Comparison of ENCODE assay signal across 10 cellular contexts in the genomic region with DNA sequence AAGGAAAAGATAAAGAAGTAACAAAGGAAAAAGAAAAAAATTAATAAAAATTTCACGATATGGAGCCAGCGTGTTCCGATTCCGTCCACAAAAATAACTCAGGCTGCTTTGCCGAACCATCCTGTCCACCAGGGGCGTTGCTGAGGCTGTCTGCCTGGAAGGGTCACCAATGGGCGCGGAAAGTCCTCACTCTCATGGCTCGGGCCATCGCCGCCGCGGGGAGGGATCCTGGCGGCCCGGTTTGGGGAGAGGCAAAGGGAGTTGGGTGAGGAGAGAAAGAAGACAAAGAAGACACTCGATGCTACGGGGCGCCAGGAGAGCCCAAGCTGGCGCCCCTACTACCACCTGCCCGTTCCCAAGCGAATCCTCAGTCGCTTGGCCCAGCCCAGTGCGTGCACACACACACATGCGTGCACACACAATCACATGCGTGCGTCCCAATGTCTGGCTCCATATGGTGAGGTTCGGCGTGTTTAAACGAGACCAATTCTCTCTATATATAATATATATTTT. TPM values are rescaled to one million over a fixed set of nuclear protein-coding genes. Genes with fewer than 3 reads are reported as not detected.
DNase-seq lines count a peak whose midpoint lies in the region; ATAC-seq and TF ChIP-seq lines count a peak whose summit lies in the region.
"Had no signal": no experiment of that assay in that cellular context is flagged by ENCODE, and none has a peak within 500 bp of the region (broad histone marks: within the 10 kb centered on the region; RNA-seq: fewer than 3 reads in every experiment).

No MANE protein-coding gene starts in this region.

- H3K9me3 ChIP-seq in stomach (no peaks in the 10 kb centered on the region), trophoblast cell (ENCODE audit: insufficient read depth, low read depth, low read length) (no peaks in the 10 kb centered on the region)

- H3K18ac ChIP-seq in trophoblast cell (ENCODE audit: low read length) = no peak overlapping the region

- no peak overlapping the region for H2AK5ac ChIP-seq in trophoblast cell (ENCODE audit: low read length)

- H3K36me3 ChIP-seq in stomach (peaks cover 82 to 87% (median 84%) of the 10 kb centered on the region in 4 donors), trophoblast cell (ENCODE audit: control insufficient read depth in 1 of 2, insufficient read depth in 2 of 2, low read length in 2 of 2) (peaks cover 72 to 82% of the 10 kb centered on the region in 2 experiments)

- no peaks in the 10 kb centered on the region for H3K79me1 ChIP-seq in trophoblast cell (ENCODE audit: low read length)

- no peak overlapping the region for H2AFZ ChIP-seq in trophoblast cell (ENCODE audit: insufficient read depth, low read length, poor library complexity)

- H4K12ac ChIP-seq in trophoblast cell (ENCODE audit: low read depth, low read length) = no peak overlapping the region

- no peak for ATAC-seq in activated B cell treated with CpG ODN at 0.5 μM for 24 hours (ENCODE audit: low read depth)
- ATAC-seq in left cardiac atrium = no peak

- H3K27me3 Mint-ChIP-seq in activated naive CD4-positive, alpha-beta T cell treated with anti-CD3 and anti-CD28 coated beads for 36 hours (ENCODE audit: low read depth) = no peaks in the 10 kb centered on the region
- H3K27me3 Mint-ChIP-seq in activated B cell treated with CpG ODN at 0.5 μM for 24 hours = no peaks in the 10 kb centered on the region
- H3K27me3 Mint-ChIP-seq in Calu3 (ENCODE audit: unreplicated experiment) = no peaks in the 10 kb centered on the region

- H2BK5ac ChIP-seq in trophoblast cell (ENCODE audit: low read depth, low read length, poor library complexity) = no peak overlapping the region

- H4K91ac ChIP-seq in trophoblast cell (ENCODE audit: low read depth, low read length) = no peak overlapping the region

- no peak overlapping the region for H3K4me3 Mint-ChIP-seq in activated naive CD4-positive, alpha-beta T cell treated with anti-CD3 and anti-CD28 coated beads for 36 hours
- peak overlapping the region; percentile 52 for H3K4me3 Mint-ChIP-seq in activated B cell treated with CpG ODN at 0.5 μM for 24 hours
- H3K4me3 Mint-ChIP-seq in Calu3 (ENCODE audit: low read depth, unreplicated experiment) = no peak overlapping the region

- H3K9me3 Mint-ChIP-seq in activated naive CD4-positive, alpha-beta T cell treated with anti-CD3 and anti-CD28 coated beads for 36 hours = no peaks in the 10 kb centered on the region
- H3K9me3 Mint-ChIP-seq in activated B cell treated with CpG ODN at 0.5 μM for 24 hours = no peaks in the 10 kb centered on the region
- no peaks in the 10 kb centered on the region for H3K9me3 Mint-ChIP-seq in Calu3 (ENCODE audit: low read depth, unreplicated experiment)

- POLR2A ChIA-PET in activated B cell treated with CpG ODN at 0.5 μM for 24 hours (lab: Charles Lee) = interaction anchor here (1.0 to 7.7 kb wide), 3 partner anchors 12 to 21 kb away, joined by 4 to 158 read pairs (median 74); a partner anchor contains a TSS

- no peak overlapping the region for H3K23ac ChIP-seq in trophoblast cell (ENCODE audit: low read length)

- H3K4me1 ChIP-seq in stomach (peaks cover 33 to 82% (median 53%) of the 10 kb centered on the region in 4 donors), trophoblast cell (ENCODE audit: control insufficient read depth in 1 of 2, insufficient read depth in 2 of 2, low read length in 2 of 2) (peaks cover 0 to 4% of the 10 kb centered on the region in 2 experiments)

- TF ChIP-seq EP300 in stomach (IDR thresholded peaks at IDR 0.05) = no peak

- no TSS peak for BruUV-seq in Calu3 (replicated peaks; lab: Mats Ljungman, UMichigan)

- intact Hi-C loops in activated naive CD4-positive, alpha-beta T cell treated with anti-CD3 and anti-CD28 coated beads for 36 hours (cut with micrococcal nuclease) = loop anchor here (2.0 kb wide), 1 partner anchor 13 kb away; a partner anchor contains a TSS
- intact Hi-C loops in activated B cell treated with CpG ODN at 0.5 μM for 24 hours (cut with micrococcal nuclease) = no loop called here
- intact Hi-C loops in left cardiac atrium (cut with DNase I) = no loop called here
- intact Hi-C loops in stomach (cut with DNase I; ENCODE audit: low total_unique reads) = no loop called here
- intact Hi-C loops in Calu3 (cut with micrococcal nuclease; ENCODE audit: unreplicated experiment) = no loop called here

- no peaks in the 10 kb centered on the region for H3K79me2 ChIP-seq in trophoblast cell (ENCODE audit: control insufficient read depth, insufficient read depth, low read length, poor library complexity)

- no peak for TF ChIP-seq POLR2A in stomach (IDR thresholded peaks at IDR 0.05)

- H3K27me3 ChIP-seq in stomach (no peaks in the 10 kb centered on the region), trophoblast cell (ENCODE audit: insufficient read depth, low read length) (no peaks in the 10 kb centered on the region)

- H3K27ac Mint-ChIP-seq in activated naive CD4-positive, alpha-beta T cell treated with anti-CD3 and anti-CD28 coated beads for 36 hours = peak overlapping the region; percentile 83
- peak overlapping the region; percentile 85 for H3K27ac Mint-ChIP-seq in activated B cell treated with CpG ODN at 0.5 μM for 24 hours
- H3K27ac Mint-ChIP-seq in Calu3 (ENCODE audit: unreplicated experiment) = no peak overlapping the region

- no peak overlapping the region for H3K4ac ChIP-seq in trophoblast cell (ENCODE audit: low read depth, low read length)

- no peak for TF ChIP-seq CTCF in activated B cell treated with CpG ODN at 0.5 μM for 24 hours (IDR thresholded peaks at IDR 0.05)
- TF ChIP-seq CTCF in stomach (IDR thresholded peaks at IDR 0.05) = no peak
- no peak for TF ChIP-seq CTCF in Calu3 (IDR thresholded peaks at IDR 0.05; ENCODE audit: unreplicated experiment)

- H3K4me2 ChIP-seq in trophoblast cell (ENCODE audit: low read length) = no peak overlapping the region

- H3K14ac ChIP-seq in trophoblast cell (ENCODE audit: low read length) = no peak overlapping the region

- H2BK120ac ChIP-seq in trophoblast cell (ENCODE audit: insufficient read depth, low read length, poor library complexity) = no peak overlapping the region

- CTCF ChIA-PET in activated naive CD4-positive, alpha-beta T cell treated with anti-CD3 and anti-CD28 coated beads for 36 hours (lab: Charles Lee) = interaction anchor here (1.1 to 2.6 kb wide), 4 partner anchors 10 to 77 kb away, joined by 3 to 6 read pairs (median 4); no protein-coding TSS in a partner anchor
- CTCF ChIA-PET in activated B cell treated with CpG ODN at 0.5 μM for 24 hours (lab: Charles Lee) = interaction anchor here (0.8 to 2.2 kb wide), 4 partner anchors 9 to 62 kb away, joined by 3 to 11 read pairs (median 6); a partner anchor contains a TSS
- CTCF ChIA-PET in Calu3 (lab: Charles Lee) = no interaction called here

- H3K9ac ChIP-seq in trophoblast cell (ENCODE audit: low read length) = no peak overlapping the region

- WGBS in stomach, 5 donors = 84 to 89% (median 87%) methylated on average over 29 of the region's 29 CpGs
- no CpG with 5 or more reads among the region's 29 CpGs for WGBS in trophoblast cell (ENCODE audit: extremely low coverage, insufficient coverage, insufficient read length)

- H3K4me1 Mint-ChIP-seq in activated naive CD4-positive, alpha-beta T cell treated with anti-CD3 and anti-CD28 coated beads for 36 hours (ENCODE audit: low read depth) = peaks cover 92% of the 10 kb centered on the region
- peaks cover 91% of the 10 kb centered on the region for H3K4me1 Mint-ChIP-seq in activated B cell treated with CpG ODN at 0.5 μM for 24 hours
- peaks cover 21% of the 10 kb centered on the region for H3K4me1 Mint-ChIP-seq in Calu3 (ENCODE audit: low read depth, unreplicated experiment)

- H3K27ac ChIP-seq in stomach (peak overlapping the region in 3 of 5 donors; percentile 67 to 77 (median 75)), trophoblast cell (ENCODE audit: low read depth, low read length) (no peak overlapping the region)

- H3K36me3 Mint-ChIP-seq in activated naive CD4-positive, alpha-beta T cell treated with anti-CD3 and anti-CD28 coated beads for 36 hours (ENCODE audit: low read depth) = peaks cover 68% of the 10 kb centered on the region
- H3K36me3 Mint-ChIP-seq in activated B cell treated with CpG ODN at 0.5 μM for 24 hours (ENCODE audit: low read depth) (peaks cover 83% of the 10 kb centered on the region), Calu3 (ENCODE audit: insufficient read depth, unreplicated experiment) (peaks cover 88% of the 10 kb centered on the region)

- H3K4me3 ChIP-seq in stomach (no peak overlapping the region), trophoblast cell (ENCODE audit: low read depth, low read length) (no peak overlapping the region)

- DNase-seq in activated naive CD4-positive, alpha-beta T cell treated with anti-CD3 and anti-CD28 coated beads for 36 hours = no peak
- DNase-seq in activated naive CD4-positive, alpha-beta T cell treated with Interleukin-2 at 50 U/mL for 16 hours = no peak
- DNase-seq in activated B cell treated with CpG ODN at 0.5 μM for 24 hours = no peak
- peak; percentile 26 for DNase-seq in left cardiac atrium
- no peak for DNase-seq in stomach
- DNase-seq in trophoblast cell = no peak
- DNase-seq in Calu3 = no peak
- DNase-seq in occipital lobe (lab: John Stamatoyannopoulos, UW) = no peak
- DNase-seq: DMS 273 treated with DMSO at 0.1 percent for 48 hours had no signal

- no peak overlapping the region for H4K8ac ChIP-seq in trophoblast cell (ENCODE audit: low read depth, low read length)

- no peak overlapping the region for H2BK12ac ChIP-seq in trophoblast cell (ENCODE audit: low read length)

RNA-seq across cellular contexts. Expression of a gene that starts 5.6 kb away (rescaled TPM):
- under 1 TPM; 0.64 to 0.89 TPM for total RNA-seq in activated naive CD4-positive, alpha-beta T cell treated with anti-CD3 and anti-CD28 coated beads for 36 hours
- total RNA-seq in activated B cell treated with CpG ODN at 0.5 μM for 24 hours = 3.2 and 4.8 TPM in 2 replicates
- total RNA-seq in left cardiac atrium = 10 to 100 TPM; 31.3 to 48.6 TPM
- total RNA-seq in stomach = 1 to 10 TPM in 2 of 5 donors, under 1 TPM in 2, not detected in 1; 0.58 to 2.0 (median 1.4) TPM
- polyA plus RNA-seq in stomach = 1 to 10 TPM in 2 of 3 donors, under 1 TPM in 1; 0.37 to 3.5 (median 3.1) TPM
- polyA plus RNA-seq in trophoblast cell (2013) = 0.83 and 0.94 TPM in 2 replicates
- 1.4 and 1.8 TPM in 2 replicates for total RNA-seq in Calu3 (2022)
- 1.2 TPM for total RNA-seq in occipital lobe
- total RNA-seq: RPMI7951 had no signal

RNA-seq across cellular contexts. Expression of a gene that starts 13.0 kb away (rescaled TPM):
- total RNA-seq in activated naive CD4-positive, alpha-beta T cell treated with anti-CD3 and anti-CD28 coated beads for 36 hours = 100 to 1,000 TPM; 303 to 320 TPM
- total RNA-seq in activated B cell treated with CpG ODN at 0.5 μM for 24 hours (640 and 687 TPM in 2 replicates), left cardiac atrium (100 to 1,000 TPM; 154 to 208 TPM), stomach (100 to 1,000 TPM; 235 to 341 (median 279) TPM), Calu3 (2022) (312 and 319 TPM in 2 replicates), occipital lobe (80.0 TPM)
- polyA plus RNA-seq in stomach = 10 to 100 TPM; 57.5 to 72.1 (median 63.4) TPM
- polyA plus RNA-seq in trophoblast cell (2013) = 185 and 187 TPM in 2 replicates

RNA-seq across cellular contexts. Expression of a gene that starts 21.4 kb away (rescaled TPM):
- 1 to 10 TPM; 5.2 to 5.6 TPM for total RNA-seq in activated naive CD4-positive, alpha-beta T cell treated with anti-CD3 and anti-CD28 coated beads for 36 hours
- total RNA-seq in activated B cell treated with CpG ODN at 0.5 μM for 24 hours (165 and 177 TPM in 2 replicates), left cardiac atrium (10 to 100 TPM; 25.3 to 37.1 TPM), stomach (10 to 100 TPM in 3 of 5 donors, 1 to 10 TPM in 2; 5.3 to 60.8 (median 13.4) TPM), Calu3 (2022) (not detected in 2 replicates), occipital lobe (36.7 TPM)
- 10 to 100 TPM in 1 of 3 donors, 1 to 10 TPM in 2; 7.2 to 20.6 (median 8.2) TPM for polyA plus RNA-seq in stomach
- 0.50 and 0.55 TPM in 2 replicates for polyA plus RNA-seq in trophoblast cell (2013)
- total RNA-seq: RPMI7951 had no signal

RNA-seq across cellular contexts. Expression of a gene that starts 37.7 kb away (rescaled TPM):
- total RNA-seq in activated naive CD4-positive, alpha-beta T cell treated with anti-CD3 and anti-CD28 coated beads for 36 hours = 10 to 100 TPM; 69.5 to 73.9 TPM
- total RNA-seq in activated B cell treated with CpG ODN at 0.5 μM for 24 hours (69.1 and 73.6 TPM in 2 replicates), left cardiac atrium (10 to 100 TPM in 1 of 2 donors, 1 to 10 TPM in 1; 10.0 to 10.4 TPM), stomach (10 to 100 TPM in 2 of 5 donors, 1 to 10 TPM in 3; 2.3 to 66.9 (median 9.0) TPM), Calu3 (2022) (17.0 and 17.4 TPM in 2 replicates), occipital lobe (9.8 TPM)
- polyA plus RNA-seq in stomach = 10 to 100 TPM; 13.0 to 20.9 (median 13.8) TPM
- polyA plus RNA-seq in trophoblast cell (2013) = 17.9 and 19.2 TPM in 2 replicates

RNA-seq across cellular contexts. Expression of a gene that starts 42.4 kb away (rescaled TPM):
- total RNA-seq in activated naive CD4-positive, alpha-beta T cell treated with anti-CD3 and anti-CD28 coated beads for 36 hours = under 1 TPM; 0.24 to 0.35 TPM
- total RNA-seq in activated B cell treated with CpG ODN at 0.5 μM for 24 hours (0.54 and 0.73 TPM in 2 replicates), left cardiac atrium (1 to 10 TPM; 3.9 to 4.0 TPM), stomach (10 to 100 TPM in 1 of 5 donors, under 1 TPM in 1, not detected in 3; 0.14 to 16.9 TPM), Calu3 (2022) (not detected in 2 replicates), occipital lobe (219 TPM)
- 1 to 10 TPM in 1 of 3 donors, under 1 TPM in 1, not detected in 1; 0.93 to 1.4 TPM for polyA plus RNA-seq in stomach
- 2.9 and 3.1 TPM in 2 replicates for polyA plus RNA-seq in trophoblast cell (2013)
